ENCODE assay signal across 1 cellular context in the genomic region with DNA sequence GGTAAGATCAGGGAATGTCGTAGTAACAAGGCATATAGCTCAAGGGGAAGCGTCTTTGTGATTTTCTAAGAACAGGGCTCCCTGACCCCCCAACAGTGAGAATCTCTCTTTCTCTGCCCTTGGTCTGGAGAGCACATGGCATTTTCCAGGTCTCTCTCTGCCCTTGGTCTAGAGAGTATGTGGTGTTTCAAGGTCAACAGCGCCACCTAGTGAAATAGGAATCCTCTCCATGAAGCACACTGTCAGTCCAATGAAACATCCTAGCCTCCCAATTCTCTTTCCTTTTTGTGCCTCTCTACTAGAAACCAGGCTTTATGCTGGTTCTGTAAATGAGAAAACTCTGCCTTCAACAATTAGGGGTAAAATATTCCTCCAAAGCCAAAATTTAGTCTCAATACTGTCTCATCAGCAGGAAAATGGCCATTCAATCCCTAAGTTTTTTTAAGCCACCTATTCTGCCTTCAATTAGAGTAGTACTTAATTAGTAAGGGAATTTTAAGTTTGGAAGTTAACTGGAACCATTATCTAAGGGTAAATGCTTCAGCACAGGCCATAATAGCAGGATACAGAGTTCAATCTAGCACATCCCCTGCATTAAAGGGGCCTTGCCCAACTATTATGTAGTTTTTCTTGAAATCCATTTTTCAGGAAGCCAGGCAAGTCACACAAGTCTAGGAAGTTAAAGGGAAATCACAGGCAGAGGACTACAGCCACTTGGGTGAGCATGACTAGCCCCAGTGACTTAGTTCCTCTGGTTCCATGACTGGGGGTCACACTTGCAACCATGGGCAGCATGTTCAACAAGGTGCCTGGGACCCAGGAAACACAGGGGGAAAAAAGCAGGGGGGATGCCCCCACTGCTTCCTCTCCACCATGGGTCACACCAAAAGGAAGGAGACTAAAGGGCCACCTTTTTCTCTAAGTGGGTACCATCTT.
TF ChIP-seq lines count a peak whose summit lies in the region.

No MANE protein-coding gene starts in this region.

TF ChIP-seq in HCT116, 20 proteins besides CTCF, POLR2A, EP300 and RAD21 (continued from another document):
- TF ChIP-seq, protein P1, sequence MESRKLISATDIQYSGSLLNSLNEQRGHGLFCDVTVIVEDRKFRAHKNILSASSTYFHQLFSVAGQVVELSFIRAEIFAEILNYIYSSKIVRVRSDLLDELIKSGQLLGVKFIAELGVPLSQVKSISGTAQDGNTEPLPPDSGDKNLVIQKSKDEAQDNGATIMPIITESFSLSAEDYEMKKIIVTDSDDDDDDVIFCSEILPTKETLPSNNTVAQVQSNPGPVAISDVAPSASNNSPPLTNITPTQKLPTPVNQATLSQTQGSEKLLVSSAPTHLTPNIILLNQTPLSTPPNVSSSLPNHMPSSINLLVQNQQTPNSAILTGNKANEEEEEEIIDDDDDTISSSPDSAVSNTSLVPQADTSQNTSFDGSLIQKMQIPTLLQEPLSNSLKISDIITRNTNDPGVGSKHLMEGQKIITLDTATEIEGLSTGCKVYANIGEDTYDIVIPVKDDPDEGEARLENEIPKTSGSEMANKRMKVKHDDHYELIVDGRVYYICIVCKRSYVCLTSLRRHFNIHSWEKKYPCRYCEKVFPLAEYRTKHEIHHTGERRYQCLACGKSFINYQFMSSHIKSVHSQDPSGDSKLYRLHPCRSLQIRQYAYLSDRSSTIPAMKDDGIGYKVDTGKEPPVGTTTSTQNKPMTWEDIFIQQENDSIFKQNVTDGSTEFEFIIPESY (IDR thresholded peaks at IDR 0.05; ENCODE audit: extremely low read depth, insufficient replicate concordance, low read length), result no peak
- peak; percentile 57; the same call in 1 of the 2 replicates for TF ChIP-seq CBX3 (IDR thresholded peaks at IDR 0.05; ENCODE audit: low read depth)
